Comparison of ENCODE assay signal across 1 cellular context in genomic region chr3:50274371-50275104, GRCh38.
TF ChIP-seq lines count a peak whose summit lies in the region.

No MANE protein-coding gene starts in this region.

TF ChIP-seq in HEK293, 187 proteins besides CTCF, POLR2A, EP300 and RAD21 (continued from another document):
- peak; percentile 99 for TF ChIP-seq ZNF133 (tag by site-specific recombination; IDR thresholded peaks at IDR 0.05)
- TF ChIP-seq ZNF629 (tag by site-specific recombination; IDR thresholded peaks at IDR 0.05): peak; percentile 76
- peak; percentile 49; the same call in 1 of the 2 replicates for TF ChIP-seq ZNF398 (tag by site-specific recombination; IDR thresholded peaks at IDR 0.05)
- peak; percentile 53; the same call in 1 of the 2 replicates for TF ChIP-seq SCRT1 (tag by site-specific recombination; IDR thresholded peaks at IDR 0.05; ENCODE audit: borderline replicate concordance)
- peak; percentile 58 for TF ChIP-seq ZFHX2 (tag by site-specific recombination; conservative IDR thresholded peaks at IDR 0.05)
- TF ChIP-seq ZBTB10 (tag by site-specific recombination; IDR thresholded peaks at IDR 0.05): no peak
- peak; percentile 72; the same call in 1 of the 2 replicates for TF ChIP-seq ATF2 (tag by site-specific recombination; IDR thresholded peaks at IDR 0.05; ENCODE audit: low read depth)
- peak; percentile 57; the same call in 1 of the 2 replicates for TF ChIP-seq ZNF600 (tag by site-specific recombination; IDR thresholded peaks at IDR 0.05)
- 0 out of 2 replicates have a peak, but pooled peaks have one; percentile 34 for TF ChIP-seq KLF17 (tag by site-specific recombination; IDR thresholded peaks at IDR 0.05)
- no peak for TF ChIP-seq GFI1B (tag by site-specific recombination; IDR thresholded peaks at IDR 0.05)
- 0 out of 2 replicates have a peak, but pooled peaks have one; percentile 35 for TF ChIP-seq TRIM28 (IDR thresholded peaks at IDR 0.05; ENCODE audit: borderline replicate concordance, low read length)
- no peak for TF ChIP-seq MYNN (tag by site-specific recombination; IDR thresholded peaks at IDR 0.05; ENCODE audit: borderline replicate concordance)
